In the genomic region with DNA sequence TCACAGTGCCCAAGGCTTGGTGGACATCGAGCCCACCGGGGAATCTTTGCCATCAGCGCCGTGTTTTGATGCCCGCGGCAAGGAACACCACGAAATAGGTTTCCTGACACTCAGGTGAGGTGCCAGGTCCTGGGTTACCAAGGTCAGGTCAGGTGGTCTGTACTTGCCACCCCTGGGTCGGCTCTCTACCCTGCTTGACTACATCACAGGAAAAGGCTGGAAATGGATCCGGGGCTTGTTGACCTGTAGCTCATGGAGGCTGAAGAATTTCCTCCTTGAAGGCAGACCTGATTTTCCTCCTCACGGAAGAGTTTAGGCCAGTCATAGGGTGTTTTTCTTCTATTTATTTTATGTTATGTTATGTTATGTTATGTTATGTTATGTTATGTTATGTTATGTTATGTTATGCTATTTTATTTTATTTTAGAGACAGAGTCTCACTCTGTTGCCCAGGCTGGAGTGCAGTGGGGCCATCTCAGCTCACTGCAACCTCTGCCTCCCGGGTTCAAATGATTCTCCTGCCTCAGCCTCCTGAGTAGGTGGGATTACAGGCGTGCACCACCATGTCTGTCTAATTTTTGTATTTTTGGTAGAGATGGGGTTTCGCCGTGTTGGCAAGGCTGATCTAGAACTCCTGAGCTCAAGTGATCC, we compare ENCODE assay signal across 9 cellular contexts. TPM values are rescaled to one million over a fixed set of nuclear protein-coding genes. Genes with fewer than 3 reads are reported as not detected.
DNase-seq lines count a peak whose midpoint lies in the region; TF ChIP-seq lines count a peak whose summit lies in the region.
"Not testable (repeated sequence)": the region's sequence is repeated elsewhere in the genome, so short reads cannot be mapped to it uniquely, and the experiment has no call there.
"Had no signal": no experiment of that assay in that cellular context is flagged by ENCODE, and none has a peak within 500 bp of the region (broad histone marks: within the 10 kb centered on the region; RNA-seq: fewer than 3 reads in every experiment).

No MANE protein-coding gene starts in this region.

- H3K27me3 Mint-ChIP-seq in MCF 10A (ENCODE audit: insufficient read depth, unreplicated experiment); progenitor cell of endocrine pancreas: not testable (repeated sequence)

- TSS peak; percentile 51 for BruUV-seq in MCF 10A (replicated peaks; lab: Mats Ljungman, UMichigan)

- DNase-seq in GM12864 (ENCODE audit: low read depth); MCF 10A (ENCODE audit: unreplicated experiment); lower leg skin (ENCODE audit: low spot score in 2 of 2); progenitor cell of endocrine pancreas (ENCODE audit: low spot score, unreplicated experiment): not testable (repeated sequence)
- DNase-seq in NCI-H510A treated with DMSO at 0.1 percent for 48 hours (lab: John Stamatoyannopoulos, UW) (peak; percentile 54), fibroblast of the aortic adventitia (ENCODE audit: low read depth) (peak; percentile 4)

- H3K27ac ChIP-seq in urinary bladder (ENCODE audit: low read depth) = peak overlapping the region; percentile 39

- TF ChIP-seq POLR2A in lower leg skin (IDR thresholded peaks at IDR 0.05) = not testable (repeated sequence)

- TF ChIP-seq CTCF in GM12864 (IDR thresholded peaks at IDR 0.05; ENCODE audit: low read depth, low read length, missing control alignments); WI38 (IDR thresholded peaks at IDR 0.05; ENCODE audit: low read depth, low read length); MCF 10A (IDR thresholded peaks at IDR 0.05; ENCODE audit: unreplicated experiment); fibroblast of the aortic adventitia (IDR thresholded peaks at IDR 0.05; ENCODE audit: insufficient read depth, low read length); lower leg skin (IDR thresholded peaks at IDR 0.05); progenitor cell of endocrine pancreas (IDR thresholded peaks at IDR 0.05; ENCODE audit: unreplicated experiment): not testable (repeated sequence)

- not testable (repeated sequence) for H3K4me1 ChIP-seq in urinary bladder (ENCODE audit: insufficient read depth)

- H3K36me3 ChIP-seq in urinary bladder (ENCODE audit: insufficient read depth) = not testable (repeated sequence)

- not testable (repeated sequence) for H3K9me3 Mint-ChIP-seq in MCF 10A (ENCODE audit: unreplicated experiment); progenitor cell of endocrine pancreas (ENCODE audit: low read depth)

- H3K4me3 Mint-ChIP-seq in MCF 10A (ENCODE audit: unreplicated experiment) (peak overlapping the region; percentile 78), progenitor cell of endocrine pancreas (ENCODE audit: low read depth) (peak overlapping the region; percentile 83)

- CTCF ChIA-PET in MCF 10A (lab: Yijun Ruan, JAX) = interaction anchor here (0.9 to 1.1 kb wide), 4 partner anchors 10 to 149 kb away, joined by 3 read pairs; partner anchors contain the start of genes HID1 and NT5C

- not testable (repeated sequence) for H3K4me1 Mint-ChIP-seq in MCF 10A (ENCODE audit: insufficient read depth, unreplicated experiment); progenitor cell of endocrine pancreas (ENCODE audit: low read depth)

- not testable (repeated sequence) for H3K36me3 Mint-ChIP-seq in MCF 10A (ENCODE audit: insufficient read depth, unreplicated experiment); progenitor cell of endocrine pancreas (ENCODE audit: insufficient read depth)

- intact Hi-C loops in MCF 10A (cut with micrococcal nuclease); lower leg skin (cut with DNase I; ENCODE audit: low total_unique reads): not testable (repeated sequence)

- H3K27ac Mint-ChIP-seq in MCF 10A (ENCODE audit: low read depth, unreplicated experiment) = not testable (repeated sequence)
- peak overlapping the region; percentile 49 for H3K27ac Mint-ChIP-seq in progenitor cell of endocrine pancreas

- H3K4me3 ChIP-seq in GM12864 (ENCODE audit: low read depth, low read length) (peak overlapping the region; percentile 50), WI38 (ENCODE audit: low read depth, low read length) (peak overlapping the region; percentile 66), fibroblast of the aortic adventitia (ENCODE audit: low read depth, low read length) (peak overlapping the region; percentile 75), lower leg skin (ENCODE audit: low read depth, poor library complexity, severe bottlenecking) (peak overlapping the region; percentile 36), urinary bladder (ENCODE audit: low read depth, low read length) (peak overlapping the region; percentile 50)

- POLR2A ChIA-PET in MCF 10A (lab: Yijun Ruan, JAX) = interaction anchor here (0.6 to 1.5 kb wide), 9 partner anchors 9 to 258 kb away, joined by 3 to 6 read pairs (median 3); partner anchors contain the start of gene HID1

- 29 to 41% methylated on average over 10 to 14 of the region's 14 CpGs for WGBS in lower leg skin, 2 donors
- 35% methylated on average over 14 of the region's 14 CpGs for WGBS in urinary bladder

RNA-seq across cellular contexts. Expression of gene CDR2L, which starts 4.6 kb away (rescaled TPM):
- total RNA-seq in MCF 10A (2022) (3.4 and 4.1 TPM in 2 replicates), fibroblast of the aortic adventitia (ENCODE audit: low replicate concordance) (11.8 and 15.3 TPM in 2 replicates), lower leg skin (1 to 10 TPM; 4.5 to 9.8 (median 5.3) TPM), progenitor cell of endocrine pancreas (17.2 and 17.8 TPM in 2 replicates), urinary bladder (4.8 TPM)
- polyA plus RNA-seq in urinary bladder = 14.2 TPM

RNA-seq across cellular contexts. Expression of gene HID1, which starts 10.2 kb away (rescaled TPM):
- total RNA-seq in MCF 10A (2022) = 3.2 and 7.0 TPM in 2 replicates
- total RNA-seq in fibroblast of the aortic adventitia (ENCODE audit: low replicate concordance) = 0.33 and 0.90 TPM in 2 replicates
- 10 to 100 TPM in 1 of 4 donors, 1 to 10 TPM in 3; 2.9 to 11.6 (median 6.2) TPM for total RNA-seq in lower leg skin
- 94.2 and 101 TPM in 2 replicates for total RNA-seq in progenitor cell of endocrine pancreas
- 5.7 TPM for total RNA-seq in urinary bladder
- polyA plus RNA-seq in urinary bladder = 13.4 TPM
- total RNA-seq: LHCN-M2 had no signal

RNA-seq across cellular contexts. Expression of gene MRPL58, which starts 29.7 kb away (rescaled TPM):
- total RNA-seq in MCF 10A (2022) (56.5 and 71.2 TPM in 2 replicates), fibroblast of the aortic adventitia (ENCODE audit: low replicate concordance) (26.2 and 31.4 TPM in 2 replicates), lower leg skin (10 to 100 TPM; 48.6 to 76.4 (median 58.8) TPM), progenitor cell of endocrine pancreas (26.5 and 26.8 TPM in 2 replicates), urinary bladder (14.5 TPM)
- polyA plus RNA-seq in urinary bladder = 38.7 TPM

RNA-seq across cellular contexts. Expression of gene OTOP3, which starts 47.1 kb away (rescaled TPM):
- not detected in 2 replicates for total RNA-seq in MCF 10A (2022)
- not detected in 2 replicates for total RNA-seq in fibroblast of the aortic adventitia (ENCODE audit: low replicate concordance)
- total RNA-seq in lower leg skin = 1 to 10 TPM in 2 of 4 donors, under 1 TPM in 1, not detected in 1; 0.64 to 2.3 (median 1.1) TPM
- total RNA-seq in progenitor cell of endocrine pancreas = 0.57 and 0.67 TPM in 2 replicates
- not detected for total RNA-seq in urinary bladder
- not detected for polyA plus RNA-seq in urinary bladder
- total RNA-seq: LHCN-M2 had no signal

RNA-seq across cellular contexts. Expression of gene OTOP2, which starts 58.7 kb away (rescaled TPM):
- total RNA-seq in MCF 10A (2022) = not detected in 2 replicates
- not detected in 2 replicates for total RNA-seq in fibroblast of the aortic adventitia (ENCODE audit: low replicate concordance)
- total RNA-seq in lower leg skin = not detected
- total RNA-seq in progenitor cell of endocrine pancreas = not detected in 2 replicates
- not detected for total RNA-seq in urinary bladder
- polyA plus RNA-seq in urinary bladder = not detected
- total RNA-seq: LHCN-M2 had no signal
